Comparison of ENCODE assay signal across 10 cellular contexts in genomic region chr22:32476804-32477203, GRCh38. TPM values are rescaled to one million over a fixed set of nuclear protein-coding genes. Genes with fewer than 3 reads are reported as not detected.
DNase-seq lines count a peak whose midpoint lies in the region; ATAC-seq and TF ChIP-seq lines count a peak whose summit lies in the region.
"Had no signal": no experiment of that assay in that cellular context is flagged by ENCODE, and none has a peak within 500 bp of the region (broad histone marks: within the 10 kb centered on the region; RNA-seq: fewer than 3 reads in every experiment).

No MANE protein-coding gene starts in this region.

- peak overlapping the region; percentile 77 for H3K9ac ChIP-seq in endodermal cell (ENCODE audit: extremely low read depth, low read length, poor library complexity, severe bottlenecking)

- H3K36me3 ChIP-seq in endodermal cell (ENCODE audit: control insufficient read depth, insufficient read depth, low read length), result peaks cover 20% of the 10 kb centered on the region
- no peaks in the 10 kb centered on the region for H3K36me3 ChIP-seq in ovary

- H3K4me1 Mint-ChIP-seq in Calu3 (ENCODE audit: low read depth, unreplicated experiment), result peaks cover 23% of the 10 kb centered on the region
- peaks cover 9% of the 10 kb centered on the region for H3K4me1 Mint-ChIP-seq in endodermal cell

- no peak overlapping the region for H3K27ac ChIP-seq in endodermal cell (ENCODE audit: low read depth, low read length)
- peak overlapping the region in 1 of 2 donors; percentile 97 for H3K27ac ChIP-seq in ovary

- 68 to 94% methylated on average over 2 to 4 of the region's 4 CpGs for WGBS in endodermal cell (ENCODE audit: insufficient coverage in 1 of 2, insufficient read length in 1 of 2), 2 experiments
- 7 to 15% (median 12%) methylated on average over 4 of the region's 4 CpGs for WGBS in ovary, 3 donors

- intact Hi-C loops in Calu3 (cut with micrococcal nuclease; ENCODE audit: unreplicated experiment), result no loop called here
- intact Hi-C loops in ovary (cut with DNase I), result loop anchor here in 1 of 4 donors (10.0 kb wide), 1 partner anchor 742 kb away; no protein-coding TSS in a partner anchor

- H3K27ac Mint-ChIP-seq in Calu3 (ENCODE audit: unreplicated experiment), result peak overlapping the region; percentile 36
- no peak overlapping the region for H3K27ac Mint-ChIP-seq in endodermal cell

- TF ChIP-seq CTCF in Calu3 (IDR thresholded peaks at IDR 0.05; ENCODE audit: unreplicated experiment) (no peak), NB4 (IDR thresholded peaks at IDR 0.05; ENCODE audit: low read depth, low read length) (no peak), endodermal cell (conservative IDR thresholded peaks at IDR 0.05) (no peak), ovary (IDR thresholded peaks at IDR 0.05) (no peak)

- no peaks in the 10 kb centered on the region for H3K9me3 Mint-ChIP-seq in Calu3 (ENCODE audit: low read depth, unreplicated experiment)
- H3K9me3 Mint-ChIP-seq in endodermal cell, result no peaks in the 10 kb centered on the region

- H3K27me3 ChIP-seq in endodermal cell (ENCODE audit: control insufficient read depth, insufficient read depth, low read length, poor library complexity, severe bottlenecking), result peaks cover 2% of the 10 kb centered on the region
- H3K27me3 ChIP-seq in ovary, result no peaks in the 10 kb centered on the region

- H3K9me3 ChIP-seq in endodermal cell (ENCODE audit: control insufficient read depth, low read length) (no peaks in the 10 kb centered on the region), ovary (no peaks in the 10 kb centered on the region)

- CTCF ChIA-PET in Calu3 (lab: Charles Lee), result no interaction called here

- BruUV-seq in Calu3 (replicated peaks; lab: Mats Ljungman, UMichigan), result no TSS peak

- DNase-seq in Calu3 (no peak), NB4 (ENCODE audit: low read depth) (no peak), endodermal cell (no peak), ovary (no peak), NCI-H2107 treated with DMSO at 0.1 percent for 48 hours (lab: John Stamatoyannopoulos, UW; ENCODE audit: unreplicated experiment) (no peak)
- DNase-seq: NCI-H2107; stimulated activated CD4-positive, alpha-beta T cell treated with anti-CD3 and anti-CD28 coated beads, Interleukin-4, amount 100 ng/mL, for 24 hours had no signal

- no peak for ATAC-seq in GM19324 (IDR thresholded peaks at IDR 0.05; ENCODE audit: low FRiP score, unreplicated experiment)
- no peak for ATAC-seq in GM21576 (IDR thresholded peaks at IDR 0.05; ENCODE audit: unreplicated experiment)
- ATAC-seq in GM18519 (IDR thresholded peaks at IDR 0.05; ENCODE audit: low FRiP score, unreplicated experiment), result no peak

- no peaks in the 10 kb centered on the region for H3K4me1 ChIP-seq in endodermal cell (ENCODE audit: control insufficient read depth, insufficient read depth, low read length)
- peaks cover 7% of the 10 kb centered on the region for H3K4me1 ChIP-seq in ovary (ENCODE audit: insufficient read depth)

- TF ChIP-seq POLR2A in NB4 (IDR thresholded peaks at IDR 0.05; ENCODE audit: extremely low read depth, insufficient read length), result no peak
- no peak for TF ChIP-seq POLR2A in ovary (IDR thresholded peaks at IDR 0.05)

- TF ChIP-seq EP300 in ovary (IDR thresholded peaks at IDR 0.05), result no peak

- peak overlapping the region; percentile 25 for H3K4me3 Mint-ChIP-seq in Calu3 (ENCODE audit: low read depth, unreplicated experiment)
- peak overlapping the region; percentile 77 for H3K4me3 Mint-ChIP-seq in endodermal cell

- H3K4me3 ChIP-seq in NB4 (ENCODE audit: low read depth, low read length) (peak overlapping the region; percentile 96), endodermal cell (ENCODE audit: low read length) (peak overlapping the region; percentile 94), ovary (peak overlapping the region; percentile 59)

- H3K36me3 Mint-ChIP-seq in Calu3 (ENCODE audit: insufficient read depth, unreplicated experiment), result peaks cover 21% of the 10 kb centered on the region
- H3K36me3 Mint-ChIP-seq in endodermal cell (ENCODE audit: low read depth), result peaks cover 14% of the 10 kb centered on the region

- H3K27me3 Mint-ChIP-seq in Calu3 (ENCODE audit: unreplicated experiment) (no peaks in the 10 kb centered on the region), endodermal cell (ENCODE audit: insufficient read depth) (no peaks in the 10 kb centered on the region)

RNA-seq across cellular contexts. Expression of gene FBXO7, which starts 2.2 kb away (rescaled TPM):
- total RNA-seq in Calu3 (2022), result 75.0 and 75.7 TPM in 2 replicates
- total RNA-seq in endodermal cell, result 100 to 1,000 TPM in 1 of 2 donors, 10 to 100 TPM in 1; 84.8 to 120 TPM
- 73.6 TPM for polyA plus RNA-seq in endodermal cell (2013, experiment 1 of 2)
- 69.8 TPM for polyA plus RNA-seq in endodermal cell (2013, experiment 2 of 2)
- total RNA-seq in ovary, result 10 to 100 TPM; 70.7 to 94.1 (median 85.6) TPM
- 100 to 1,000 TPM in 1 of 2 donors, 10 to 100 TPM in 1; 69.7 to 151 TPM for polyA plus RNA-seq in ovary

RNA-seq across cellular contexts. Expression of gene BPIFC, which starts 12.6 kb away (rescaled TPM):
- not detected in 2 replicates for total RNA-seq in Calu3 (2022)
- total RNA-seq in endodermal cell, result not detected
- not detected for polyA plus RNA-seq in endodermal cell (2013, experiment 1 of 2)
- not detected for polyA plus RNA-seq in endodermal cell (2013, experiment 2 of 2)
- not detected for total RNA-seq in ovary
- polyA plus RNA-seq in ovary, result not detected
